Comparison of ENCODE assay signal across 22 cellular contexts in the genomic region with DNA sequence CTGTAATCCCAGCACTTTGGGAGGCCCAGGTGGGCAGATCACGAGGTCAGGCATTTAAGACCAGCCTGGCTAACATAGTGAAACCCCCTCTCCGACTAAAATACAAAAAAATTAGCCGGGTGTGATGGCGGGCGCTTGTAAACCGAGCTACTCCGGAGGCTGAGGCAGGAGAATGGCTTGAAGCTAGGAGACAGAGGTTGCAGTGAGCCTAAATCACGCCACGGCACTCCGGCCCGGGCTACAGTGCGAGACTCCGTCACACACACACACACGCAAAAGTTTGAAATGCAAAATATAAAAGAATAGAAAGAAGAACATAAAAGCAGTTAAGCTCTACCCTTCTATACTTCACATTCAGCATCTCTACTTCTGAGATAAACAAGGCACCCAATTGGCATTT.
"Had no signal": no experiment of that assay in that cellular context is flagged by ENCODE, and none has a peak within 500 bp of the region (broad histone marks: within the 10 kb centered on the region; RNA-seq: fewer than 3 reads in every experiment).

No MANE protein-coding gene starts in this region.

- H3K4me1 ChIP-seq: esophagus squamous epithelium, gastrocnemius medialis, heart right ventricle, left lung, lower lobe of right lung had no signal

- H3K27ac ChIP-seq: coronary artery, dorsolateral prefrontal cortex, epithelial cell of prostate, esophagus squamous epithelium, gastrocnemius medialis, heart right ventricle, left lung, lower lobe of right lung had no signal

- H3K36me3 ChIP-seq: esophagus squamous epithelium, gastrocnemius medialis, heart right ventricle, left lung, lower lobe of right lung had no signal

- DNase-seq: dermis blood vessel endothelial cell; dorsolateral prefrontal cortex; effector CD4-positive, alpha-beta T cell; effector memory CD4-positive, alpha-beta T cell; erythroblast; esophagus squamous epithelium; foreskin fibroblast; foreskin melanocyte; gastrocnemius medialis; glutamatergic neuron; head of caudate nucleus; heart right ventricle; hippocampal formation; left cardiac atrium; left ventricle myocardium superior; lower lobe of right lung; mesenchymal stem cell; midbrain had no signal

- ATAC-seq: esophagus mucosa, gastrocnemius medialis, heart right ventricle, left cardiac atrium, left lung, left ventricle myocardium superior, lower lobe of right lung had no signal

- H3K9me3 ChIP-seq: esophagus squamous epithelium, gastrocnemius medialis, heart right ventricle, left lung, lower lobe of right lung had no signal

- H3K27me3 ChIP-seq: dorsolateral prefrontal cortex, esophagus squamous epithelium, gastrocnemius medialis, heart right ventricle, left lung had no signal

- H3K4me3 ChIP-seq: coronary artery, dorsolateral prefrontal cortex, esophagus squamous epithelium, gastrocnemius medialis, heart right ventricle, left lung, lower lobe of right lung had no signal
